ENCODE assay signal across 9 cellular contexts in the genomic region with DNA sequence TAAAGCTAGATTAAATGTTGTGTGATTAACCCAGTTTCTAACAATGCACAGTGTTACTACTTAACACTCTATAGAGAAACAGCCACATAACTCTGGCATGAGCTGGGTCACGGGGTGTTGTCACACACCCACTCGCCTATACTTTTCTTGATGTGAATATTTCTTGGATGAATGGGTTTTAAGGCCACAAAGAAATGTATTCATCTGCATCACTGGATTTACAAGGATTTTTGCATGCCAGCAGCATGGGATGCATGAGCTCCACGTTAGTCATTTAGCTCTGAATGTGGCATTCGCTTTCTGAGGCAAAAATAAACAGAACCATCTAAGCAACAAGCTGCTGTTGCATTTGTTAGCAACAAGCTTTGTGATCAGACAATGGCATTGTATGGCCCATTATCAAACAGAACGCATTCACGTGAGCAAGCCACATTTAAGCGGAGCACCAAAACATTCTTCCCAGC.
DNase-seq lines count a peak whose midpoint lies in the region; ATAC-seq, FAIRE-seq and TF ChIP-seq lines count a peak whose summit lies in the region.
"Had no signal": no experiment of that assay in that cellular context is flagged by ENCODE, and none has a peak within 500 bp of the region (broad histone marks: within the 10 kb centered on the region; RNA-seq: fewer than 3 reads in every experiment).

No MANE protein-coding gene starts in this region.

- CTCF ChIA-PET in IMR-90 (lab: Yijun Ruan, JAX) (interaction anchor here (0.9 to 1.2 kb wide), 2 partner anchors 39 to 49 kb away, joined by 3 to 7 read pairs; no protein-coding TSS in a partner anchor), GM12878 (lab: Yijun Ruan, JAX) (interaction anchor here (0.7 to 10.2 kb wide), 23 partner anchors 9 to 292 kb away, joined by 3 to 75 read pairs (median 5); a partner anchor contains a TSS)

- SMC1A ChIA-PET in GM12878 (lab: Charles Lee; ENCODE audit: uncharacterized antibody, unreplicated experiment): interaction anchor here (0.8 to 10.9 kb wide), 31 partner anchors 10 to 291 kb away, joined by 3 to 132 read pairs (median 5); a partner anchor contains a TSS

- H3K9me1 ChIP-seq in IMR-90 (ENCODE audit: insufficient read depth, low read length): peaks cover 16% of the 10 kb centered on the region

- dilution Hi-C loops in IMR-90 (cut with HindIII; ENCODE audit: low sequenced_read_pairs, unreplicated experiment): no loop called here

- H3K4me1 ChIP-seq in IMR-90 (ENCODE audit: control insufficient read depth, insufficient read depth, low read length): peaks cover 11% of the 10 kb centered on the region
- H3K4me1 ChIP-seq in GM12878 (ENCODE audit: control insufficient read depth, insufficient read depth, low read length): peaks cover 68% of the 10 kb centered on the region

- TF ChIP-seq CTCF in IMR-90 (conservative IDR thresholded peaks at IDR 0.05; ENCODE audit: low read depth, low read length): no peak
- TF ChIP-seq CTCF in GM12878 (IDR thresholded peaks at IDR 0.05 in 2 of 3, conservative IDR thresholded peaks at IDR 0.05 in 1 of 3; ENCODE audit: control insufficient read depth in 2 of 3, extremely low read depth in 1 of 3, insufficient read depth in 1 of 3, low read depth in 3 of 3, low read length in 3 of 3): no peak

- H3K79me2 ChIP-seq in GM12878 (ENCODE audit: control insufficient read depth, insufficient read depth, low read length): peaks cover 38% of the 10 kb centered on the region

- H2BK5ac ChIP-seq in IMR-90 (ENCODE audit: low read depth, low read length, poor library complexity, severe bottlenecking): peak overlapping the region; percentile 70

- no peak overlapping the region; the same call in 1 of the 2 replicates for H4K91ac ChIP-seq in IMR-90 (ENCODE audit: insufficient read depth, low read depth, low read length)

- no peak overlapping the region for H3K56ac ChIP-seq in IMR-90 (ENCODE audit: extremely low read depth, insufficient read depth, low read length)

- H4K20me1 ChIP-seq in IMR-90 (ENCODE audit: insufficient read depth, low read length): peaks cover 4% of the 10 kb centered on the region; the same call in 1 of the 2 replicates
- no peaks in the 10 kb centered on the region for H4K20me1 ChIP-seq in GM12878 (ENCODE audit: control insufficient read depth, insufficient read depth)

- peak; percentile 82 for ATAC-seq in IMR-90 (ENCODE audit: low read depth)
- ATAC-seq in GM12878: no peak
- no peak for ATAC-seq in HG03196 (IDR thresholded peaks at IDR 0.05; ENCODE audit: unreplicated experiment)
- no peak for ATAC-seq in GM19035 (IDR thresholded peaks at IDR 0.05; ENCODE audit: unreplicated experiment)
- ATAC-seq in HG02798 (IDR thresholded peaks at IDR 0.05; ENCODE audit: poor library complexity, unreplicated experiment): no peak

- 0 out of 2 replicates have a peak overlapping the region, but pooled peaks have one; percentile 5 for H2BK20ac ChIP-seq in IMR-90 (ENCODE audit: low read depth, low read length)

- TF ChIP-seq EP300 in GM12878 (IDR thresholded peaks at IDR 0.05; ENCODE audit: borderline replicate concordance in 1 of 2, control insufficient read depth in 1 of 2, low read depth in 2 of 2, low read length in 2 of 2): no peak

- no peak overlapping the region for H3K18ac ChIP-seq in IMR-90 (ENCODE audit: low read depth, low read length)

- H2AK9ac ChIP-seq in IMR-90 (replicated peaks; ENCODE audit: low read depth, low read length, poor library complexity): no peak overlapping the region

- no peak overlapping the region for H4K5ac ChIP-seq in IMR-90 (ENCODE audit: low read depth, low read length)

- H3K79me1 ChIP-seq in IMR-90 (ENCODE audit: low read depth in 1 of 2, low read length in 2 of 2): peaks cover 11 to 25% of the 10 kb centered on the region in 2 experiments; a peak in 2 of 4 replicates

- FAIRE-seq in GM12878 (lab: Jason Lieb, UNC): no peak

- H3K36me3 ChIP-seq in IMR-90 (ENCODE audit: control insufficient read depth, insufficient read depth, low read length): peaks cover 2% of the 10 kb centered on the region; the same call in 1 of the 2 replicates
- peaks cover 12 to 16% of the 10 kb centered on the region in 2 experiments for H3K36me3 ChIP-seq in GM12878 (ENCODE audit: control insufficient read depth in 2 of 2, insufficient read depth in 2 of 2, low read length in 1 of 2)

- H3K9me3 ChIP-seq in IMR-90 (ENCODE audit: control insufficient read depth, insufficient read depth, low read length) (no peaks in the 10 kb centered on the region), GM12878 (replicated peaks; ENCODE audit: control insufficient read depth, insufficient read depth, low read length) (no peaks in the 10 kb centered on the region)

- peak overlapping the region; percentile 8; the same call in 1 of the 2 replicates for H2BK120ac ChIP-seq in IMR-90 (ENCODE audit: low read depth, low read length)

- POLR2A ChIA-PET in IMR-90 (lab: Charles Lee; ENCODE audit: unreplicated experiment): no interaction called here
- POLR2A ChIA-PET in GM12878 (lab: Charles Lee): interaction anchor here (0.8 to 7.5 kb wide), 13 partner anchors 19 to 163 kb away, joined by 3 to 91 read pairs (median 5); a partner anchor contains a TSS

- H3K23ac ChIP-seq in IMR-90 (ENCODE audit: low read depth, low read length): no peak overlapping the region

- intact Hi-C loops in IMR-90 (cut with micrococcal nuclease): loop anchor here (5.0 kb wide), 2 partner anchors 89 to 164 kb away; a partner anchor contains a TSS
- intact Hi-C loops in GM12878 (cut with micrococcal nuclease; ENCODE audit: unreplicated experiment): loop anchor here (2.0 to 5.0 kb wide), 6 partner anchors 91 to 1039 kb away; a partner anchor contains a TSS

- H3K9ac ChIP-seq in IMR-90 (ENCODE audit: low read depth, low read length) (no peak overlapping the region), GM12878 (ENCODE audit: control insufficient read depth, insufficient read depth, low read length) (peak overlapping the region; percentile 32)

- no peak; the same call in 1 of the 2 replicates for TF ChIP-seq POLR2A in IMR-90 (IDR thresholded peaks at IDR 0.05; ENCODE audit: low read depth, low read length)
- peak; percentile 23; the same call in 1 of the 2 replicates for TF ChIP-seq POLR2A in GM12878 (IDR thresholded peaks at IDR 0.05; ENCODE audit: low read depth, low read length)

- TF ChIP-seq RAD21 in IMR-90 (IDR thresholded peaks at IDR 0.05; ENCODE audit: low read length) (no peak), GM12878 (IDR thresholded peaks at IDR 0.05; ENCODE audit: insufficient read depth, low read depth, low read length) (no peak)

- H3K27ac ChIP-seq in IMR-90 (ENCODE audit: insufficient read depth, low read length) (0 out of 2 replicates have a peak overlapping the region, but pooled peaks have one; percentile 8), GM12878 (ENCODE audit: control insufficient read depth, insufficient read depth) (peak overlapping the region; percentile 99), layer of hippocampus (ENCODE audit: low read depth, low read length) (peak overlapping the region; percentile 64)

- H2AFZ ChIP-seq in IMR-90 (replicated peaks; ENCODE audit: low read length, poor library complexity): no peak overlapping the region
- H2AFZ ChIP-seq in GM12878 (ENCODE audit: control insufficient read depth, low read depth, low read length): no peak overlapping the region

- peak; percentile 78 for DNase-seq in AG20443 (ENCODE audit: low spot score)
- peak; percentile 97 for DNase-seq in IMR-90
- no peak for DNase-seq in GM12878 (ENCODE audit: low read depth, low spot score)
- no peak for DNase-seq in T-helper 9 cell
- DNase-seq: naive B cell had no signal

- H3K27me3 ChIP-seq in IMR-90 (ENCODE audit: control insufficient read depth, insufficient read depth, low read length): no peaks in the 10 kb centered on the region
- no peaks in the 10 kb centered on the region for H3K27me3 ChIP-seq in GM12878 (replicated peaks in 1 of 2; ENCODE audit: control insufficient read depth in 2 of 2, insufficient read depth in 2 of 2, low read length in 1 of 2)
- H3K27me3 ChIP-seq in layer of hippocampus (ENCODE audit: control insufficient read depth, insufficient read depth, low read length): no peaks in the 10 kb centered on the region

- 0 out of 2 replicates have a peak overlapping the region, but pooled peaks have one; percentile 28 for H3K4ac ChIP-seq in IMR-90 (ENCODE audit: low read depth, low read length)

- 0% methylated on average over 1 of the region's 7 CpGs; no CpG with 5 or more reads in 1 of the 2 experiments for WGBS in IMR-90 (ENCODE audit: extremely low coverage in 2 of 2, insufficient read length in 1 of 2), 2 experiments
- 81% methylated on average over 7 of the region's 7 CpGs for WGBS in GM12878 (ENCODE audit: insufficient coverage, insufficient replicate concordance, low lambda C conversion rate, missing lambda C conversion rate)

- H4K8ac ChIP-seq in IMR-90 (ENCODE audit: low read depth in 2 of 2, low read length in 2 of 2): peak overlapping the region in 1 of 2 experiments; percentile 15; a peak in 1 of 4 replicates

- H3K4me3 ChIP-seq in IMR-90 (ENCODE audit: insufficient read depth, low read depth, low read length) (no peak overlapping the region), GM12878 (no peak overlapping the region)

- H3K4me2 ChIP-seq in IMR-90 (ENCODE audit: low read depth, low read length) (peak overlapping the region; percentile 50), GM12878 (ENCODE audit: control insufficient read depth, insufficient read depth) (no peak overlapping the region)

- in situ Hi-C loops in IMR-90 (cut with MboI; ENCODE audit: low sequenced_read_pairs) (no loop called here), GM12878 (cut with MboI) (no loop called here)

- H3K14ac ChIP-seq in IMR-90 (replicated peaks; ENCODE audit: low read depth, low read length): no peak overlapping the region

- no peak overlapping the region for H2AK5ac ChIP-seq in IMR-90 (ENCODE audit: low read depth, low read length)

- BruUV-seq in IMR-90 (replicated peaks; lab: Mats Ljungman, UMichigan) (no TSS peak), GM12878 (replicated peaks; lab: Mats Ljungman, UMichigan) (no TSS peak)

- no peak overlapping the region for H2BK15ac ChIP-seq in IMR-90 (ENCODE audit: low read depth, low read length)

- RAD21 ChIA-PET in GM12878 (lab: Charles Lee; ENCODE audit: unreplicated experiment): interaction anchor here (0.7 to 6.9 kb wide), 30 partner anchors 10 to 292 kb away, joined by 3 to 69 read pairs (median 5); a partner anchor contains a TSS

TF ChIP-seq in IMR-90, 13 proteins besides CTCF, POLR2A, EP300 and RAD21 (continues in another document):
- TF ChIP-seq MXI1 (IDR thresholded peaks at IDR 0.05; ENCODE audit: borderline replicate concordance, low read depth, low read length) (peak; percentile 74; the same call in 1 of the 2 replicates), BHLHE40 (IDR thresholded peaks at IDR 0.05; ENCODE audit: low read depth, low read length) (peak; percentile 96), MAZ (IDR thresholded peaks at IDR 0.05; ENCODE audit: borderline replicate concordance, low read depth, low read length) (no peak)

TF ChIP-seq in GM12878, 131 proteins besides CTCF, POLR2A, EP300 and RAD21:
- 0 out of 2 replicates have a peak, but pooled peaks have one; percentile 22 for TF ChIP-seq EED (IDR thresholded peaks at IDR 0.05; ENCODE audit: low read depth)
- no peak for TF ChIP-seq CBX3 (IDR thresholded peaks at IDR 0.05; ENCODE audit: borderline replicate concordance, low read depth)

Comparison
In these comparisons a context has a peak if more than half of its experiments do, and no peak if none do; other contexts are left out.
1. DNase-seq: peak in AG20443 (single experiment) and IMR-90 (single experiment); none in GM12878 (single experiment) and T-helper 9 cell (single experiment).
2. H3K27ac ChIP-seq: peak in every context shown above with its lines; median percentile 99 in GM12878; 64 in layer of hippocampus; 8 in IMR-90.